16 cellular contexts compared by ENCODE assay signal in genomic region chrX:53195401-53195800, GRCh38. TPM values are rescaled to one million over a fixed set of nuclear protein-coding genes. Genes with fewer than 3 reads are reported as not detected.
DNase-seq lines count a peak whose midpoint lies in the region; ATAC-seq lines count a peak whose summit lies in the region.
"Had no signal": no experiment of that assay in that cellular context is flagged by ENCODE, and none has a peak within 500 bp of the region (broad histone marks: within the 10 kb centered on the region; RNA-seq: fewer than 3 reads in every experiment).

No MANE protein-coding gene starts in this region.

- no peak overlapping the region for H3K4me3 Mint-ChIP-seq in stimulated activated naive CD8-positive, alpha-beta T cell treated with anti-CD3 and anti-CD28 coated beads, Interleukin-15, Interleukin-2, amounts not matched to agents 100 ng/mL and 50 ng/mL, for 24 hours
- peak overlapping the region; percentile 19 for H3K4me3 Mint-ChIP-seq in central memory CD8-positive, alpha-beta T cell
- H3K4me3 Mint-ChIP-seq in naive B cell, result no peak overlapping the region
- H3K4me3 Mint-ChIP-seq: GM23338 had no signal

- H3K27me3 Mint-ChIP-seq in stimulated activated naive CD8-positive, alpha-beta T cell treated with anti-CD3 and anti-CD28 coated beads, Interleukin-15, Interleukin-2, amounts not matched to agents 100 ng/mL and 50 ng/mL, for 24 hours, result no peaks in the 10 kb centered on the region
- no peaks in the 10 kb centered on the region for H3K27me3 Mint-ChIP-seq in central memory CD8-positive, alpha-beta T cell
- H3K27me3 Mint-ChIP-seq in naive B cell, result no peaks in the 10 kb centered on the region

- peak overlapping the region; percentile 49 for H3K27ac Mint-ChIP-seq in stimulated activated naive CD8-positive, alpha-beta T cell treated with anti-CD3 and anti-CD28 coated beads, Interleukin-15, Interleukin-2, amounts not matched to agents 100 ng/mL and 50 ng/mL, for 24 hours
- H3K27ac Mint-ChIP-seq in central memory CD8-positive, alpha-beta T cell (ENCODE audit: low read depth), result peak overlapping the region; percentile 19
- H3K27ac Mint-ChIP-seq in naive B cell, result peak overlapping the region in 4 of 6 donors; percentile 16 to 71 (median 60)
- H3K27ac Mint-ChIP-seq: GM23338 had no signal

- H3K9me3 Mint-ChIP-seq in stimulated activated naive CD8-positive, alpha-beta T cell treated with anti-CD3 and anti-CD28 coated beads, Interleukin-15, Interleukin-2, amounts not matched to agents 100 ng/mL and 50 ng/mL, for 24 hours, result no peaks in the 10 kb centered on the region
- no peaks in the 10 kb centered on the region for H3K9me3 Mint-ChIP-seq in central memory CD8-positive, alpha-beta T cell
- no peaks in the 10 kb centered on the region for H3K9me3 Mint-ChIP-seq in naive B cell
- H3K9me3 Mint-ChIP-seq: GM23338 had no signal

- no peak for DNase-seq in stimulated activated naive CD8-positive, alpha-beta T cell treated with anti-CD3 and anti-CD28 coated beads, Interleukin-15, Interleukin-2, amounts not matched to agents 100 U/mL and 50 U/mL, for 24 hours
- no peak for DNase-seq in central memory CD8-positive, alpha-beta T cell (ENCODE audit: low spot score in 2 of 2)
- DNase-seq in naive B cell, result no peak
- DNase-seq in activated CD8-positive, alpha-beta memory T cell treated with anti-CD3 and anti-CD28 coated beads for 24 hours, result no peak
- no peak for DNase-seq in NCI-H1105 (lab: John Stamatoyannopoulos, UW)
- DNase-seq in posterior cingulate gyrus, result no peak
- DNase-seq: DMS 273 treated with DMSO at 0.1 percent for 48 hours, DND-41, NCI-H1105 treated with DMSO at 0.1 percent for 48 hours, NCI-H1694, NCI-H2081 treated with DMSO at 0.1 percent for 48 hours, SJCRH30 had no signal

- H3K4me1 Mint-ChIP-seq in stimulated activated naive CD8-positive, alpha-beta T cell treated with anti-CD3 and anti-CD28 coated beads, Interleukin-15, Interleukin-2, amounts not matched to agents 100 ng/mL and 50 ng/mL, for 24 hours (ENCODE audit: low read depth), result no peaks in the 10 kb centered on the region
- no peaks in the 10 kb centered on the region for H3K4me1 Mint-ChIP-seq in central memory CD8-positive, alpha-beta T cell
- peaks cover 0 to 4% (median 2%) of the 10 kb centered on the region in 3 donors for H3K4me1 Mint-ChIP-seq in naive B cell

- peaks cover 21% of the 10 kb centered on the region for H3K36me3 Mint-ChIP-seq in stimulated activated naive CD8-positive, alpha-beta T cell treated with anti-CD3 and anti-CD28 coated beads, Interleukin-15, Interleukin-2, amounts not matched to agents 100 ng/mL and 50 ng/mL, for 24 hours (ENCODE audit: low read depth)
- H3K36me3 Mint-ChIP-seq in central memory CD8-positive, alpha-beta T cell (ENCODE audit: insufficient read depth), result peaks cover 43% of the 10 kb centered on the region
- peaks cover 12 to 47% of the 10 kb centered on the region in 2 donors for H3K36me3 Mint-ChIP-seq in naive B cell

- ATAC-seq in stimulated activated naive CD8-positive, alpha-beta T cell treated with anti-CD3 and anti-CD28 coated beads, Interleukin-15, Interleukin-2, amounts not matched to agents 100 U/mL and 50 U/mL, for 24 hours, result no peak
- no peak for ATAC-seq in central memory CD8-positive, alpha-beta T cell (replicated peaks; ENCODE audit: extremely low read depth, poor library complexity, severe bottlenecking)
- no peak for ATAC-seq in naive B cell (ENCODE audit: low read depth in 2 of 2)
- ATAC-seq: GM23338, HCT116, Panc1 had no signal

- intact Hi-C loops in posterior cingulate gyrus (cut with DNase I), result no loop called here

RNA-seq across cellular contexts. Expression of gene KDM5C, which starts 29.6 kb away (rescaled TPM):
- 10 to 100 TPM; 13.8 to 36.9 (median 28.8) TPM for polyA plus RNA-seq in naive B cell (ENCODE audit: low read depth in 6 of 6)
